Comparison of ENCODE assay signal across 10 cellular contexts in genomic region chr5:141382469-141383294, GRCh38. TPM values are rescaled to one million over a fixed set of nuclear protein-coding genes. Genes with fewer than 3 reads are reported as not detected.
A peak's percentile ranks its signal among the peaks of the same experiment; 100 is the strongest.
DNase-seq lines count a peak whose midpoint lies in the region; FAIRE-seq and TF ChIP-seq lines count a peak whose summit lies in the region.
"Had no signal": no experiment of that assay in that cellular context is flagged by ENCODE, and none has a peak within 500 bp of the region (broad histone marks: within the 10 kb centered on the region; RNA-seq: fewer than 3 reads in every experiment).

PCDHGA7 (plus strand) TSS chr5:141382742; CDS start chr5:141382900, 158 bp downstream.

- no peak within 1 kb of the TSS for H3K4ac ChIP-seq in neuronal stem cell (ENCODE audit: low read length)

- H3K9me2 ChIP-seq in MM.1S (replicated peaks; ENCODE audit: insufficient read depth, low read length) = no peaks in the 10 kb centered on the region
- no peaks in the 10 kb centered on the region for H3K9me2 ChIP-seq in GM23248 (ENCODE audit: insufficient read depth)

- DNase-seq in DMS53 (lab: John Stamatoyannopoulos, UW) (peak; percentile 58), MM.1S (peak; percentile 60), neuronal stem cell (ENCODE audit: low spot score) (no peak), GM23248 (no peak), NCI-H526 (lab: John Stamatoyannopoulos, UW) (no peak), frontal cortex (ENCODE audit: low spot score in 2 of 2) (no peak)
- DNase-seq in stimulated activated CD4-positive, alpha-beta T cell treated with anti-CD3 and anti-CD28 coated beads, Interleukin-4, amount 100 ng/mL, for 4 hours = no peak
- DNase-seq: NCI-H1694 treated with DMSO at 0.1 percent for 48 hours, pancreas had no signal

- H3F3A ChIP-seq in MM.1S (ENCODE audit: insufficient read depth, low read length) = no peaks in the 10 kb centered on the region
- H3F3A ChIP-seq in GM23248 (ENCODE audit: insufficient read depth) = no peaks in the 10 kb centered on the region

- H3K4me1 ChIP-seq in MM.1S (ENCODE audit: low read length) (no peaks in the 10 kb centered on the region), duodenal mucosa (ENCODE audit: control insufficient read depth in 1 of 2, insufficient read depth in 2 of 2, low read length in 2 of 2) (no peaks in the 10 kb centered on the region), neuronal stem cell (ENCODE audit: control insufficient read depth in 2 of 2, insufficient read depth in 1 of 2, low read depth in 1 of 2, low read length in 2 of 2) (no peaks in the 10 kb centered on the region), GM23248 (ENCODE audit: insufficient read depth) (no peaks in the 10 kb centered on the region)
- H3K4me1 ChIP-seq: pancreas had no signal

- H3K9me3 ChIP-seq in MM.1S (replicated peaks; ENCODE audit: insufficient read depth, low read length) (no peaks in the 10 kb centered on the region), duodenal mucosa (ENCODE audit: control insufficient read depth in 1 of 2, low read length in 2 of 2) (peaks cover 11 to 24% of the 10 kb centered on the region in 2 donors), neuronal stem cell (replicated peaks in 1 of 2; ENCODE audit: control insufficient read depth in 2 of 2, insufficient read depth in 1 of 2, low read depth in 1 of 2, low read length in 2 of 2) (peaks cover 17 to 27% of the 10 kb centered on the region in 2 donors), GM23248 (ENCODE audit: low read depth) (no peaks in the 10 kb centered on the region)

- no peak within 1 kb of the TSS for H4K91ac ChIP-seq in neuronal stem cell (ENCODE audit: low read depth, low read length, poor library complexity)

- no peak within 1 kb of the TSS for H2BK15ac ChIP-seq in neuronal stem cell (ENCODE audit: low read length)

- peak within 1 kb of the TSS; percentile 24 for H2BK5ac ChIP-seq in neuronal stem cell (ENCODE audit: low read length)

- no peaks in the 10 kb centered on the region for H3K79me1 ChIP-seq in neuronal stem cell (ENCODE audit: low read depth, low read length)

- H3K9ac ChIP-seq in MM.1S (ENCODE audit: low read length) = peak within 1 kb of the TSS; percentile 23; the same call in 1 of the 2 replicates
- H3K9ac ChIP-seq in duodenal mucosa (ENCODE audit: low read depth in 1 of 2, low read length in 2 of 2) = no peak within 1 kb of the TSS
- peak within 1 kb of the TSS; percentile 22 for H3K9ac ChIP-seq in neuronal stem cell (ENCODE audit: low read depth, low read length, poor library complexity)
- H3K9ac ChIP-seq in GM23248 = no peak within 1 kb of the TSS

- H3K4me2 ChIP-seq in MM.1S (ENCODE audit: low read depth, low read length) (peak within 1 kb of the TSS; percentile 66), neuronal stem cell (ENCODE audit: insufficient read depth, low read length, poor library complexity, severe bottlenecking) (no peak within 1 kb of the TSS), GM23248 (ENCODE audit: unreplicated experiment) (no peak within 1 kb of the TSS)

- FAIRE-seq in frontal cortex (lab: Jason Lieb, UNC) = no peak
- FAIRE-seq: pancreas had no signal

- H3K27ac ChIP-seq in MM.1S (ENCODE audit: low read length) (no peak within 1 kb of the TSS), duodenal mucosa (ENCODE audit: low read depth, low read length) (no peak within 1 kb of the TSS), neuronal stem cell (replicated peaks; ENCODE audit: low read length) (no peak within 1 kb of the TSS), GM23248 (no peak within 1 kb of the TSS)
- H3K27ac ChIP-seq: pancreas had no signal

- H3K36me3 ChIP-seq in MM.1S (replicated peaks; ENCODE audit: insufficient read depth, low read length) (no peaks in the 10 kb centered on the region), duodenal mucosa (ENCODE audit: control insufficient read depth in 1 of 2, insufficient read depth in 2 of 2, low read length in 2 of 2) (no peaks in the 10 kb centered on the region), neuronal stem cell (replicated peaks in 1 of 2; ENCODE audit: control insufficient read depth in 2 of 2, insufficient read depth in 2 of 2, low read length in 2 of 2) (no peaks in the 10 kb centered on the region), GM23248 (ENCODE audit: low read depth) (no peaks in the 10 kb centered on the region)
- H3K36me3 ChIP-seq: pancreas had no signal

- H2BK12ac ChIP-seq in neuronal stem cell (ENCODE audit: low read length) = no peak within 1 kb of the TSS

- H4K20me1 ChIP-seq in MM.1S (ENCODE audit: insufficient read depth, low read length) = no peaks in the 10 kb centered on the region
- no peaks in the 10 kb centered on the region for H4K20me1 ChIP-seq in GM23248 (ENCODE audit: insufficient read depth)

- H3K27me3 ChIP-seq in MM.1S (replicated peaks; ENCODE audit: insufficient read depth, low read length) (peaks cover 8% of the 10 kb centered on the region; the same call in 1 of the 2 replicates), duodenal mucosa (ENCODE audit: control insufficient read depth in 1 of 2, insufficient read depth in 2 of 2, low read length in 2 of 2) (peaks cover 0 to 5% of the 10 kb centered on the region in 2 donors), neuronal stem cell (ENCODE audit: control insufficient read depth in 3 of 3, insufficient read depth in 3 of 3, low read depth in 1 of 3, low read length in 3 of 3) (no peaks in the 10 kb centered on the region), GM23248 (replicated peaks; ENCODE audit: insufficient read depth) (no peaks in the 10 kb centered on the region)
- H3K27me3 ChIP-seq: pancreas had no signal

- H3K14ac ChIP-seq in neuronal stem cell (ENCODE audit: low read length) = no peak within 1 kb of the TSS

- in situ Hi-C loops in GM23248 (cut with MboI) = no loop called here

- WGBS in neuronal stem cell (ENCODE audit: extremely low coverage in 2 of 2, insufficient read length in 2 of 2, insufficient replicate concordance in 1 of 2), 2 donors = no CpG with 5 or more reads among the region's 37 CpGs
- 34 to 38% methylated on average over 36 to 37 of the region's 37 CpGs for WGBS in GM23248 (ENCODE audit: low coverage in 1 of 2, low lambda C conversion rate in 2 of 2, missing lambda C conversion rate in 2 of 2), 2 experiments

- peak within 1 kb of the TSS; percentile 80 for H3K4me3 ChIP-seq in MM.1S (ENCODE audit: low read length)
- H3K4me3 ChIP-seq in duodenal mucosa (ENCODE audit: low read depth in 1 of 2, low read length in 2 of 2) = peak within 1 kb of the TSS; percentile 25 to 43
- no peak within 1 kb of the TSS for H3K4me3 ChIP-seq in neuronal stem cell (ENCODE audit: low read length in 2 of 2)
- no peak within 1 kb of the TSS; the same call in 1 of the 2 replicates for H3K4me3 ChIP-seq in GM23248

- no peak within 1 kb of the TSS for H2AK5ac ChIP-seq in neuronal stem cell (ENCODE audit: low read depth, low read length)

- H2BK120ac ChIP-seq in neuronal stem cell (ENCODE audit: low read depth, low read length) = no peak within 1 kb of the TSS

- peak; percentile 76 for TF ChIP-seq CTCF in MM.1S (IDR thresholded peaks at IDR 0.05; ENCODE audit: low read length)

- H3K79me2 ChIP-seq in MM.1S (ENCODE audit: low read length) (no peaks in the 10 kb centered on the region), GM23248 (ENCODE audit: insufficient read depth) (no peaks in the 10 kb centered on the region)

- no peak within 1 kb of the TSS for H3K18ac ChIP-seq in neuronal stem cell (ENCODE audit: low read length)

- H3K23ac ChIP-seq in neuronal stem cell (ENCODE audit: low read depth, low read length, poor library complexity) = no peak within 1 kb of the TSS

- no peak within 1 kb of the TSS for H4K8ac ChIP-seq in neuronal stem cell (ENCODE audit: low read depth, low read length)

- H2AFZ ChIP-seq in MM.1S (ENCODE audit: low read length) (peak within 1 kb of the TSS; percentile 85), neuronal stem cell (ENCODE audit: low read length) (no peak within 1 kb of the TSS), GM23248 (no peak within 1 kb of the TSS; the same call in 1 of the 2 replicates)

RNA-seq across cellular contexts. Expression of gene PCDHGA7, which starts in this region (rescaled TPM):
- polyA plus RNA-seq in neuronal stem cell (2013, experiment 1 of 2) = 0.06 TPM
- 0.04 TPM for polyA plus RNA-seq in neuronal stem cell (2013, experiment 2 of 2)
- total RNA-seq in GM23248 (2014; rRNA removed; shearing (Covaris generic)) = 0.43 and 1.6 TPM in 2 replicates
- 0.84 and 1.1 TPM in 2 replicates for polyA plus RNA-seq in GM23248 (2016; fragmentation: Nextera tagmentation; extraction: Ambion mirVana)
- 4.9 TPM for total RNA-seq in frontal cortex

Comparison
In these comparisons a context has a peak if more than half of its experiments do, and no peak if none do; other contexts are left out.
1. DNase-seq: peak in DMS53 (single experiment) and MM.1S (single experiment); none in neuronal stem cell (single experiment), GM23248 (single experiment), NCI-H526 (0 of 2), stimulated activated CD4-positive, alpha-beta T cell treated with anti-CD3 and anti-CD28 coated beads, Interleukin-4, amount 100 ng/mL, for 4 hours (0 of 2) and frontal cortex (0 of 2).
2. H3K4me3 ChIP-seq: peak in MM.1S (single experiment) and duodenal mucosa (2 of 2); none in neuronal stem cell (0 of 2) and GM23248 (single experiment).
3. H3K9ac ChIP-seq: peak in MM.1S (single experiment) and neuronal stem cell (single experiment); none in duodenal mucosa (0 of 2) and GM23248 (single experiment).